ENCODE assay signal across 24 cellular contexts in the genomic region with DNA sequence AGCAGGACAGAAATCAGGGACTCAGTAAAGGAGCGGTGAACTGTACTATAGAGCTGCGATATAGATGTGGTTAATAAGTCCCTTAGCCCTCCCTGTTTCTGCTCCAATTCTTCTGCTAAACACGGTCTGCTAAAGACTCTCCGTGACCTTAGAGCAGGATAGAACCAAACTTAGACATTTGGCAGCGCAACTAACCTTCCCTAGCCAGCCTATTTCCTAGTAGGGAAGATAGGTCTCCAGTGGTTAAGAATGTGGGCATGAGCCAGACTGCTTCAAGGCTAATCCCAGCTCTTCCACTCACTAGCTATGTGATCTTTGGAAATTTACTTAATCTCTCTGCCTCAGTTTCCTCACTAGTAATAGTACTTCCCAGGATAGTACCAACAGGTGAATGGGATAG. TPM values are rescaled to one million over a fixed set of nuclear protein-coding genes. Genes with fewer than 3 reads are reported as not detected.
DNase-seq lines count a peak whose midpoint lies in the region; ATAC-seq and TF ChIP-seq lines count a peak whose summit lies in the region.
"Had no signal": no experiment of that assay in that cellular context is flagged by ENCODE, and none has a peak within 500 bp of the region (broad histone marks: within the 10 kb centered on the region; RNA-seq: fewer than 3 reads in every experiment).

No MANE protein-coding gene starts in this region.

- no peaks in the 10 kb centered on the region for H3K27me3 Mint-ChIP-seq in activated CD8-positive, alpha-beta T cell treated with anti-CD3 and anti-CD28 coated beads, Interleukin-2, amount 10 ng/mL, durations not matched to agents 7 days and 5 days (ENCODE audit: low read depth)
- H3K27me3 Mint-ChIP-seq: stimulated activated naive CD8-positive, alpha-beta T cell treated with anti-CD3 and anti-CD28 coated beads, Interleukin-15, Interleukin-2, amounts not matched to agents 100 ng/mL and 50 ng/mL, for 24 hours had no signal

- H3K9me3 ChIP-seq in ascending aorta (no peaks in the 10 kb centered on the region), heart left ventricle (no peaks in the 10 kb centered on the region), muscle layer of colon (ENCODE audit: low read length) (no peaks in the 10 kb centered on the region), left lung (no peaks in the 10 kb centered on the region)
- H3K9me3 ChIP-seq: BLaER1 treated with 17β-estradiol and CSF1 and Interleukin-3, amounts not matched to agents 10 nM and 100 nM had no signal

- H3K4me3 ChIP-seq in ascending aorta: no peak overlapping the region
- no peak overlapping the region for H3K4me3 ChIP-seq in heart left ventricle
- no peak overlapping the region for H3K4me3 ChIP-seq in muscle layer of colon (ENCODE audit: low read depth in 1 of 2, low read length in 2 of 2)
- H3K4me3 ChIP-seq in left lung: no peak overlapping the region
- H3K4me3 ChIP-seq: BLaER1 treated with 17β-estradiol and CSF1 and Interleukin-3, amounts not matched to agents 10 nM and 100 nM; GM23338 had no signal

- POLR2A ChIA-PET in activated CD8-positive, alpha-beta T cell treated with anti-CD3 and anti-CD28 coated beads, Interleukin-2, amount 10 ng/mL, durations not matched to agents 7 days and 5 days (lab: Charles Lee): no interaction called here

- H3K36me3 ChIP-seq in ascending aorta (no peaks in the 10 kb centered on the region), heart left ventricle (no peaks in the 10 kb centered on the region), muscle layer of colon (ENCODE audit: insufficient read depth, low read length) (no peaks in the 10 kb centered on the region), left lung (no peaks in the 10 kb centered on the region)
- H3K36me3 ChIP-seq: BLaER1 treated with 17β-estradiol and CSF1 and Interleukin-3, amounts not matched to agents 10 nM and 100 nM had no signal

- TF ChIP-seq POLR2A in heart left ventricle (IDR thresholded peaks at IDR 0.05): no peak

- H3K4me1 ChIP-seq in ascending aorta: peaks cover 15 to 80% of the 10 kb centered on the region in 2 donors
- H3K4me1 ChIP-seq in heart left ventricle: peaks cover 5 to 83% (median 44%) of the 10 kb centered on the region in 12 donors
- peaks cover 89% of the 10 kb centered on the region for H3K4me1 ChIP-seq in muscle layer of colon (ENCODE audit: insufficient read depth, low read length)
- peaks cover 3 to 28% of the 10 kb centered on the region in 2 donors for H3K4me1 ChIP-seq in left lung

- ATAC-seq in heart left ventricle (peak; percentile 53 to 86 (median 80)), left lung (no peak)
- ATAC-seq in activated CD8-positive, alpha-beta T cell treated with anti-CD3 and anti-CD28 coated beads, Interleukin-2, amount 10 ng/mL, durations not matched to agents 7 days and 5 days: no peak
- ATAC-seq: GM23338, natural killer cell had no signal

- no peaks in the 10 kb centered on the region for H3K4me1 Mint-ChIP-seq in activated CD8-positive, alpha-beta T cell treated with anti-CD3 and anti-CD28 coated beads, Interleukin-2, amount 10 ng/mL, durations not matched to agents 7 days and 5 days (ENCODE audit: low read depth)
- H3K4me1 Mint-ChIP-seq: natural killer cell had no signal

- H3K36me3 Mint-ChIP-seq in activated CD8-positive, alpha-beta T cell treated with anti-CD3 and anti-CD28 coated beads, Interleukin-2, amount 10 ng/mL, durations not matched to agents 7 days and 5 days (ENCODE audit: low read depth): no peaks in the 10 kb centered on the region
- H3K36me3 Mint-ChIP-seq: natural killer cell had no signal

- H3K27ac Mint-ChIP-seq in activated CD8-positive, alpha-beta T cell treated with anti-CD3 and anti-CD28 coated beads, Interleukin-2, amount 10 ng/mL, durations not matched to agents 7 days and 5 days: no peak overlapping the region
- H3K27ac Mint-ChIP-seq: GM23338; natural killer cell; stimulated activated naive CD8-positive, alpha-beta T cell treated with anti-CD3 and anti-CD28 coated beads, Interleukin-15, Interleukin-2, amounts not matched to agents 100 ng/mL and 50 ng/mL, for 24 hours; T-helper 1 cell treated with Interleukin-12 subunit alpha and Interleukin-12 subunit beta and Interleukin-4 antibody, amounts not matched to agents 30 μg/mL and 1 μg/mL, for 36 hours had no signal

- H3K27me3 ChIP-seq in ascending aorta: no peaks in the 10 kb centered on the region
- no peaks in the 10 kb centered on the region for H3K27me3 ChIP-seq in heart left ventricle
- no peaks in the 10 kb centered on the region for H3K27me3 ChIP-seq in muscle layer of colon (ENCODE audit: control insufficient read depth in 1 of 2, insufficient read depth in 2 of 2, low read length in 2 of 2)
- no peaks in the 10 kb centered on the region for H3K27me3 ChIP-seq in left lung
- H3K27me3 ChIP-seq: BLaER1 treated with 17β-estradiol and CSF1 and Interleukin-3, amounts not matched to agents 10 nM and 100 nM had no signal

- peak overlapping the region; percentile 86 to 89 for H3K27ac ChIP-seq in ascending aorta
- peak overlapping the region; percentile 6 to 87 (median 62) for H3K27ac ChIP-seq in heart left ventricle
- peak overlapping the region; percentile 83 for H3K27ac ChIP-seq in muscle layer of colon (ENCODE audit: low read depth, low read length)
- peak overlapping the region; percentile 98 for H3K27ac ChIP-seq in temporal lobe (ENCODE audit: low read depth, low read length)
- H3K27ac ChIP-seq in left lung: peak overlapping the region in 1 of 2 donors; percentile 8
- H3K27ac ChIP-seq: BLaER1 treated with 17β-estradiol and CSF1 and Interleukin-3, amounts not matched to agents 10 nM and 100 nM had no signal

- 51 to 63% (median 54%) methylated on average over 5 of the region's 5 CpGs for WGBS in heart left ventricle, 4 donors

- no peaks in the 10 kb centered on the region for H3K9me3 Mint-ChIP-seq in activated CD8-positive, alpha-beta T cell treated with anti-CD3 and anti-CD28 coated beads, Interleukin-2, amount 10 ng/mL, durations not matched to agents 7 days and 5 days (ENCODE audit: insufficient read depth)
- H3K9me3 Mint-ChIP-seq: GM23338; natural killer cell; stimulated activated naive CD8-positive, alpha-beta T cell treated with anti-CD3 and anti-CD28 coated beads, Interleukin-15, Interleukin-2, amounts not matched to agents 100 ng/mL and 50 ng/mL, for 24 hours; T-helper 1 cell treated with Interleukin-12 subunit alpha and Interleukin-12 subunit beta and Interleukin-4 antibody, amounts not matched to agents 30 μg/mL and 1 μg/mL, for 36 hours had no signal

- no peak overlapping the region for H3K4me3 Mint-ChIP-seq in activated CD8-positive, alpha-beta T cell treated with anti-CD3 and anti-CD28 coated beads, Interleukin-2, amount 10 ng/mL, durations not matched to agents 7 days and 5 days
- H3K4me3 Mint-ChIP-seq: GM23338; natural killer cell; stimulated activated naive CD8-positive, alpha-beta T cell treated with anti-CD3 and anti-CD28 coated beads, Interleukin-15, Interleukin-2, amounts not matched to agents 100 ng/mL and 50 ng/mL, for 24 hours; T-helper 1 cell treated with Interleukin-12 subunit alpha and Interleukin-12 subunit beta and Interleukin-4 antibody, amounts not matched to agents 30 μg/mL and 1 μg/mL, for 36 hours had no signal

- peak overlapping the region; percentile 8 for H3K9ac ChIP-seq in muscle layer of colon (ENCODE audit: low read length)
- H3K9ac ChIP-seq: BLaER1 treated with 17β-estradiol and CSF1 and Interleukin-3, amounts not matched to agents 10 nM and 100 nM had no signal

- intact Hi-C loops in ascending aorta (cut with DNase I): no loop called here
- intact Hi-C loops in heart left ventricle (cut with DNase I): loop anchor here in 2 of 10 donors (2.0 to 5.0 kb wide), 2 partner anchors 30 to 33 kb away; no protein-coding TSS in a partner anchor
- intact Hi-C loops in head of caudate nucleus (cut with DNase I): no loop called here
- intact Hi-C loops in left lung (cut with DNase I): no loop called here

- peak in 1 of 2 donors; percentile 71 for DNase-seq in ascending aorta (ENCODE audit: low spot score in 2 of 2)
- peak in 2 of 5 donors; percentile 38 to 43 for DNase-seq in heart left ventricle
- DNase-seq in pons (ENCODE audit: low spot score): no peak
- no peak for DNase-seq in head of caudate nucleus
- no peak for DNase-seq in left lung
- DNase-seq in activated CD8-positive, alpha-beta T cell treated with anti-CD3 and anti-CD28 coated beads, Interleukin-2, amount 10 ng/mL, durations not matched to agents 7 days and 5 days: no peak
- DNase-seq: activated CD4-positive, CD25-positive, alpha-beta regulatory T cell treated with anti-CD3 and anti-CD28 coated beads, Interleukin-2, amount 50 U/mL, for 72 hours; activated CD8-positive, alpha-beta memory T cell treated with anti-CD3 and anti-CD28 coated beads for 24 hours; activated gamma-delta T cell; activated T-cell treated with anti-CD3 and anti-CD28 coated beads, Interleukin-2, amount 50 U/mL, for 1 hour; COR-L47; DMS79 treated with DMSO at 0.1 percent for 48 hours; Kasumi-1; mesendoderm; natural killer cell; NCI-H1694; NCI-H2171; NCI-H524 treated with DMSO at 0.1 percent for 48 hours had no signal

- TF ChIP-seq CTCF in ascending aorta (IDR thresholded peaks at IDR 0.05) (no peak), heart left ventricle (IDR thresholded peaks at IDR 0.05) (no peak), left lung (IDR thresholded peaks at IDR 0.05) (no peak)

- CTCF ChIA-PET in activated CD8-positive, alpha-beta T cell treated with anti-CD3 and anti-CD28 coated beads, Interleukin-2, amount 10 ng/mL, durations not matched to agents 7 days and 5 days (lab: Charles Lee): no interaction called here

RNA-seq across cellular contexts. Expression of gene SCHIP1, which starts 44.6 kb away (rescaled TPM):
- total RNA-seq in ascending aorta (11.7 TPM), heart left ventricle (100 to 1,000 TPM in 1 of 9 donors, 10 to 100 TPM in 8; 38.8 to 137 (median 49.9) TPM), temporal lobe (34.7 TPM), left lung (1 to 10 TPM; 5.8 to 6.2 TPM)
- 100 to 1,000 TPM in 1 of 2 donors, 10 to 100 TPM in 1; 23.8 to 100 TPM for polyA plus RNA-seq in heart left ventricle
- not detected for total RNA-seq in activated CD8-positive, alpha-beta T cell treated with anti-CD3 and anti-CD28 coated beads, Interleukin-2, amount 10 ng/mL, durations not matched to agents 7 days and 5 days
- total RNA-seq: natural killer cell had no signal

Comparison
In these comparisons a context has a peak if more than half of its experiments do, and no peak if none do; other contexts are left out.
1. ATAC-seq: peak in heart left ventricle (4 of 4); none in left lung (single experiment) and activated CD8-positive, alpha-beta T cell treated with anti-CD3 and anti-CD28 coated beads, Interleukin-2, amount 10 ng/mL, durations not matched to agents 7 days and 5 days (single experiment).
2. RNA of gene SCHIP1, which starts 44.6 kb away (total RNA-seq): 38.8 to 137 TPM in heart left ventricle, 34.7 TPM in temporal lobe (single experiment), 11.7 TPM in ascending aorta (single experiment) and 5.8 to 6.2 TPM in left lung; not detected in activated CD8-positive, alpha-beta T cell treated with anti-CD3 and anti-CD28 coated beads, Interleukin-2, amount 10 ng/mL, durations not matched to agents 7 days and 5 days; every median in the first group is over 4 times any median in the second.